Comparison of ENCODE assay signal across 25 cellular contexts in genomic region chr18:5286525-5286924, GRCh38.
"Had no signal": no experiment of that assay in that cellular context is flagged by ENCODE, and none has a peak within 500 bp of the region (broad histone marks: within the 10 kb centered on the region; RNA-seq: fewer than 3 reads in every experiment).

No MANE protein-coding gene starts in this region.

- ATAC-seq: effector memory CD8-positive, alpha-beta T cell; gastroesophageal sphincter; left lobe of liver; mucosa of descending colon; natural killer cell treated with Interleukin-12 subunit alpha and Interleukin-12 subunit beta and Interleukin-15 and Interleukin-18, amount 100 ng/mL, for 72 hours; stimulated activated naive B cell treated with anti-CD40 and anti-IgM and Interleukin-4, amounts not matched to agents 10 μg/mL and 1 μg/mL and 100 μg/mL, for 72 hours; stimulated activated naive CD8-positive, alpha-beta T cell treated with anti-CD3 and anti-CD28 coated beads, Interleukin-15, amount 100 ng/mL, for 72 hours; upper lobe of right lung had no signal

- H3K27me3 Mint-ChIP-seq: effector memory CD8-positive, alpha-beta T cell; natural killer cell treated with Interleukin-12 subunit alpha and Interleukin-12 subunit beta and Interleukin-15 and Interleukin-18, amount 100 ng/mL, for 72 hours; stimulated activated naive B cell treated with anti-CD40 and anti-IgM and Interleukin-4, amounts not matched to agents 10 μg/mL and 1 μg/mL and 100 μg/mL, for 72 hours; stimulated activated naive CD8-positive, alpha-beta T cell treated with anti-CD3 and anti-CD28 coated beads, Interleukin-15, amount 100 ng/mL, for 72 hours had no signal

- H3K9ac ChIP-seq: neural progenitor cell had no signal

- H3K27ac ChIP-seq: epithelial cell of prostate, esophagus muscularis mucosa, gastroesophageal sphincter, neural progenitor cell, ovary, right atrium auricular region, spleen, testis, tibial nerve, upper lobe of right lung, vagina had no signal

- H3K27me3 ChIP-seq: esophagus muscularis mucosa, gastroesophageal sphincter, ovary, right atrium auricular region, spleen, testis, tibial nerve, upper lobe of right lung, vagina had no signal

- DNase-seq: effector memory CD8-positive, alpha-beta T cell; foreskin fibroblast; glutamatergic neuron; islet precursor cell; mammary epithelial cell; mucosa of descending colon; nucleus accumbens; ovary; spleen; stimulated activated CD4-positive, alpha-beta T cell treated with anti-CD3 and anti-CD28 coated beads, Interleukin-15, amount 100 ng/mL, for 24 hours; stimulated activated CD4-positive, alpha-beta T cell treated with anti-CD3 and anti-CD28 coated beads, Interleukin-1b, Interleukin-23, amount 100 ng/mL, for 48 hours; stimulated activated CD4-positive, alpha-beta T cell treated with anti-CD3 and anti-CD28 coated beads, Interleukin-4, amount 100 ng/mL, for 4 hours; stimulated activated naive B cell treated with anti-CD40 and anti-IgM and Interleukin-4, amounts not matched to agents 10 μg/mL and 1 μg/mL and 100 μg/mL, for 72 hours; stimulated activated naive CD8-positive, alpha-beta T cell treated with anti-CD3 and anti-CD28 coated beads, Interleukin-15, amount 100 ng/mL, for 72 hours; testis; upper lobe of right lung had no signal

- H2AFZ ChIP-seq: neural progenitor cell had no signal

- H3K9me3 ChIP-seq: esophagus muscularis mucosa, gastroesophageal sphincter, mucosa of descending colon, ovary, right atrium auricular region, spleen, testis, tibial nerve, upper lobe of right lung, vagina had no signal

- H3K9me3 Mint-ChIP-seq: effector memory CD8-positive, alpha-beta T cell; natural killer cell treated with Interleukin-12 subunit alpha and Interleukin-12 subunit beta and Interleukin-15 and Interleukin-18, amount 100 ng/mL, for 72 hours; neural progenitor cell; stimulated activated naive B cell treated with anti-CD40 and anti-IgM and Interleukin-4, amounts not matched to agents 10 μg/mL and 1 μg/mL and 100 μg/mL, for 72 hours; stimulated activated naive CD8-positive, alpha-beta T cell treated with anti-CD3 and anti-CD28 coated beads, Interleukin-15, amount 100 ng/mL, for 72 hours had no signal

- H3K4me3 Mint-ChIP-seq: effector memory CD8-positive, alpha-beta T cell; natural killer cell treated with Interleukin-12 subunit alpha and Interleukin-12 subunit beta and Interleukin-15 and Interleukin-18, amount 100 ng/mL, for 72 hours; neural progenitor cell; stimulated activated naive B cell treated with anti-CD40 and anti-IgM and Interleukin-4, amounts not matched to agents 10 μg/mL and 1 μg/mL and 100 μg/mL, for 72 hours; stimulated activated naive CD8-positive, alpha-beta T cell treated with anti-CD3 and anti-CD28 coated beads, Interleukin-15, amount 100 ng/mL, for 72 hours had no signal

- H3K4me3 ChIP-seq: esophagus muscularis mucosa, gastroesophageal sphincter, mucosa of descending colon, neural progenitor cell, ovary, right atrium auricular region, spleen, testis, tibial nerve, upper lobe of right lung, vagina had no signal

- H3K4me1 ChIP-seq: esophagus muscularis mucosa, gastroesophageal sphincter, right atrium auricular region, testis, tibial nerve, upper lobe of right lung, vagina had no signal

- H3K27ac Mint-ChIP-seq: effector memory CD8-positive, alpha-beta T cell; natural killer cell treated with Interleukin-12 subunit alpha and Interleukin-12 subunit beta and Interleukin-15 and Interleukin-18, amount 100 ng/mL, for 72 hours; neural progenitor cell; stimulated activated naive B cell treated with anti-CD40 and anti-IgM and Interleukin-4, amounts not matched to agents 10 μg/mL and 1 μg/mL and 100 μg/mL, for 72 hours; stimulated activated naive CD8-positive, alpha-beta T cell treated with anti-CD3 and anti-CD28 coated beads, Interleukin-15, amount 100 ng/mL, for 72 hours had no signal

- H3K36me3 ChIP-seq: ovary had no signal
